9 cellular contexts compared by ENCODE assay signal in genomic region chr9:4299006-4299795, GRCh38. TPM values are rescaled to one million over a fixed set of nuclear protein-coding genes. Genes with fewer than 3 reads are reported as not detected.
DNase-seq lines count a peak whose midpoint lies in the region; ATAC-seq, FAIRE-seq and TF ChIP-seq lines count a peak whose summit lies in the region.
"Had no signal": no experiment of that assay in that cellular context is flagged by ENCODE, and none has a peak within 500 bp of the region (broad histone marks: within the 10 kb centered on the region; RNA-seq: fewer than 3 reads in every experiment).

No MANE protein-coding gene starts in this region.

- H3K27ac ChIP-seq in BLaER1 (no peak overlapping the region), neural cell (ENCODE audit: low read length) (no peak overlapping the region)

- no peak for FAIRE-seq in urothelium cell line (lab: Jason Lieb, UNC)
- FAIRE-seq: islet of Langerhans had no signal

- H3K79me2 ChIP-seq in neural cell (replicated peaks; ENCODE audit: insufficient read depth, low read length) = no peaks in the 10 kb centered on the region

- H3K4me3 ChIP-seq in BLaER1 (peak overlapping the region; percentile 78), fibroblast of villous mesenchyme (ENCODE audit: low read depth, low read length) (peak overlapping the region; percentile 81), neural cell (ENCODE audit: low read length) (peak overlapping the region; percentile 73)

- peak; percentile 5 for DNase-seq in activated T-cell treated with anti-CD3 and anti-CD28 coated beads for 1 hour (ENCODE audit: low read depth)
- peak; percentile 68 for DNase-seq in fibroblast of villous mesenchyme (ENCODE audit: low read depth)
- no peak for DNase-seq in HPDE6-E6E7 (ENCODE audit: extremely low spot score)
- DNase-seq in NCI-H2196 treated with DMSO at 0.1 percent for 48 hours (lab: John Stamatoyannopoulos, UW; ENCODE audit: unreplicated experiment) = no peak
- no peak for DNase-seq in urothelium cell line (ENCODE audit: low spot score)

- no peak overlapping the region for H3K9ac ChIP-seq in BLaER1
- H3K9ac ChIP-seq in neural cell (ENCODE audit: low read length) = no peak overlapping the region

- TF ChIP-seq RAD21 in neural cell (conservative IDR thresholded peaks at IDR 0.05) = no peak

- peaks cover 23% of the 10 kb centered on the region for H3K4me1 ChIP-seq in BLaER1

- H3K27me3 ChIP-seq in BLaER1 (peaks cover 63% of the 10 kb centered on the region), neural cell (ENCODE audit: insufficient read depth, low read depth, low read length) (peaks cover 57% of the 10 kb centered on the region)

- H3K36me3 ChIP-seq in BLaER1 (no peaks in the 10 kb centered on the region), neural cell (ENCODE audit: insufficient read depth, low read length) (no peaks in the 10 kb centered on the region)

- H3F3A ChIP-seq in neural cell (ENCODE audit: insufficient read depth, low read length, poor library complexity, severe bottlenecking) = no peaks in the 10 kb centered on the region

- H3K4me2 ChIP-seq in BLaER1 = peak overlapping the region; percentile 95
- peak overlapping the region; percentile 91 for H3K4me2 ChIP-seq in neural cell (ENCODE audit: low read length)

- H4K20me1 ChIP-seq in BLaER1 (peaks cover 13% of the 10 kb centered on the region), neural cell (ENCODE audit: insufficient read depth) (no peaks in the 10 kb centered on the region)

- no peaks in the 10 kb centered on the region for H3K9me3 ChIP-seq in BLaER1
- H3K9me3 ChIP-seq in neural cell (ENCODE audit: low read length) = no peaks in the 10 kb centered on the region

- ATAC-seq in HG03354 (IDR thresholded peaks at IDR 0.05; ENCODE audit: poor library complexity, severe bottlenecking, unreplicated experiment) = peak; percentile 26

- H3K9me2 ChIP-seq in neural cell (ENCODE audit: insufficient read depth, low read length) = no peaks in the 10 kb centered on the region

- TF ChIP-seq CTCF in fibroblast of villous mesenchyme (IDR thresholded peaks at IDR 0.05; ENCODE audit: insufficient read depth, low read depth, low read length) = no peak
- no peak for TF ChIP-seq CTCF in neural cell (IDR thresholded peaks at IDR 0.05; ENCODE audit: poor library complexity, severe bottlenecking)

- no peak for TF ChIP-seq EP300 in neural cell (conservative IDR thresholded peaks at IDR 0.05; ENCODE audit: poor library complexity, severe bottlenecking)

- no peak overlapping the region for H2AFZ ChIP-seq in neural cell (ENCODE audit: low read depth, low read length)

TF ChIP-seq in neural cell, 6 proteins besides CTCF, POLR2A, EP300 and RAD21:
- no peak for TF ChIP-seq SMC3 (conservative IDR thresholded peaks at IDR 0.05; ENCODE audit: poor library complexity)
- TF ChIP-seq, protein P1, sequence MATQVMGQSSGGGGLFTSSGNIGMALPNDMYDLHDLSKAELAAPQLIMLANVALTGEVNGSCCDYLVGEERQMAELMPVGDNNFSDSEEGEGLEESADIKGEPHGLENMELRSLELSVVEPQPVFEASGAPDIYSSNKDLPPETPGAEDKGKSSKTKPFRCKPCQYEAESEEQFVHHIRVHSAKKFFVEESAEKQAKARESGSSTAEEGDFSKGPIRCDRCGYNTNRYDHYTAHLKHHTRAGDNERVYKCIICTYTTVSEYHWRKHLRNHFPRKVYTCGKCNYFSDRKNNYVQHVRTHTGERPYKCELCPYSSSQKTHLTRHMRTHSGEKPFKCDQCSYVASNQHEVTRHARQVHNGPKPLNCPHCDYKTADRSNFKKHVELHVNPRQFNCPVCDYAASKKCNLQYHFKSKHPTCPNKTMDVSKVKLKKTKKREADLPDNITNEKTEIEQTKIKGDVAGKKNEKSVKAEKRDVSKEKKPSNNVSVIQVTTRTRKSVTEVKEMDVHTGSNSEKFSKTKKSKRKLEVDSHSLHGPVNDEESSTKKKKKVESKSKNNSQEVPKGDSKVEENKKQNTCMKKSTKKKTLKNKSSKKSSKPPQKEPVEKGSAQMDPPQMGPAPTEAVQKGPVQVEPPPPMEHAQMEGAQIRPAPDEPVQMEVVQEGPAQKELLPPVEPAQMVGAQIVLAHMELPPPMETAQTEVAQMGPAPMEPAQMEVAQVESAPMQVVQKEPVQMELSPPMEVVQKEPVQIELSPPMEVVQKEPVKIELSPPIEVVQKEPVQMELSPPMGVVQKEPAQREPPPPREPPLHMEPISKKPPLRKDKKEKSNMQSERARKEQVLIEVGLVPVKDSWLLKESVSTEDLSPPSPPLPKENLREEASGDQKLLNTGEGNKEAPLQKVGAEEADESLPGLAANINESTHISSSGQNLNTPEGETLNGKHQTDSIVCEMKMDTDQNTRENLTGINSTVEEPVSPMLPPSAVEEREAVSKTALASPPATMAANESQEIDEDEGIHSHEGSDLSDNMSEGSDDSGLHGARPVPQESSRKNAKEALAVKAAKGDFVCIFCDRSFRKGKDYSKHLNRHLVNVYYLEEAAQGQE (IDR thresholded peaks at IDR 0.05; ENCODE audit: borderline replicate concordance) = no peak
TF ChIP-seq in neural cell: peak in this region for 0.

RNA-seq across cellular contexts. Expression of gene GLIS3, which starts 0.7 kb away (rescaled TPM):
- total RNA-seq in fibroblast of villous mesenchyme = 56.0 and 77.7 TPM in 2 replicates
- 0.16 TPM in 1 of 2 replicates, not detected in the other for polyA plus RNA-seq in neural cell
- 0.97 and 2.9 TPM in 2 replicates for polyA minus RNA-seq in neural cell

Comparison
In these comparisons a context has a peak if more than half of its experiments do, and no peak if none do; other contexts are left out.
1. DNase-seq: peak in activated T-cell treated with anti-CD3 and anti-CD28 coated beads for 1 hour (single experiment) and fibroblast of villous mesenchyme (single experiment); none in HPDE6-E6E7 (single experiment), NCI-H2196 treated with DMSO at 0.1 percent for 48 hours (single experiment) and urothelium cell line (single experiment).
2. Peak in every context shown above with its lines, with median percentiles within 50 percentile points of each other: H3K4me3 ChIP-seq.